ENCODE assay signal across 2 cellular contexts in genomic region chr2:128376241-128377041, GRCh38.
A peak's percentile ranks its signal among the peaks of the same experiment; 100 is the strongest.
TF ChIP-seq lines count a peak whose summit lies in the region.

No MANE protein-coding gene starts in this region.

TF ChIP-seq in WTC11, 78 proteins besides CTCF, POLR2A, EP300 and RAD21 (continued from another document):
- TF ChIP-seq, protein P1, sequence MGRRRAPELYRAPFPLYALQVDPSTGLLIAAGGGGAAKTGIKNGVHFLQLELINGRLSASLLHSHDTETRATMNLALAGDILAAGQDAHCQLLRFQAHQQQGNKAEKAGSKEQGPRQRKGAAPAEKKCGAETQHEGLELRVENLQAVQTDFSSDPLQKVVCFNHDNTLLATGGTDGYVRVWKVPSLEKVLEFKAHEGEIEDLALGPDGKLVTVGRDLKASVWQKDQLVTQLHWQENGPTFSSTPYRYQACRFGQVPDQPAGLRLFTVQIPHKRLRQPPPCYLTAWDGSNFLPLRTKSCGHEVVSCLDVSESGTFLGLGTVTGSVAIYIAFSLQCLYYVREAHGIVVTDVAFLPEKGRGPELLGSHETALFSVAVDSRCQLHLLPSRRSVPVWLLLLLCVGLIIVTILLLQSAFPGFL (CRISPR knock-in tag; IDR thresholded peaks at IDR 0.05; ENCODE audit: borderline replicate concordance) = no peak
- TF ChIP-seq TEAD4 (CRISPR knock-in tag; IDR thresholded peaks at IDR 0.05) (no peak), E2F4 (CRISPR knock-in tag; IDR thresholded peaks at IDR 0.05; ENCODE audit: borderline replicate concordance, low read depth) (no peak), ETV6 (CRISPR knock-in tag; IDR thresholded peaks at IDR 0.05) (no peak), FOXJ3 (CRISPR knock-in tag; IDR thresholded peaks at IDR 0.05; ENCODE audit: borderline replicate concordance) (no peak), ATF1 (CRISPR knock-in tag; IDR thresholded peaks at IDR 0.05) (no peak), GTF2I (CRISPR knock-in tag; conservative IDR thresholded peaks at IDR 0.05) (no peak), E2F5 (CRISPR knock-in tag; IDR thresholded peaks at IDR 0.05) (no peak)
- TF ChIP-seq, protein P2, sequence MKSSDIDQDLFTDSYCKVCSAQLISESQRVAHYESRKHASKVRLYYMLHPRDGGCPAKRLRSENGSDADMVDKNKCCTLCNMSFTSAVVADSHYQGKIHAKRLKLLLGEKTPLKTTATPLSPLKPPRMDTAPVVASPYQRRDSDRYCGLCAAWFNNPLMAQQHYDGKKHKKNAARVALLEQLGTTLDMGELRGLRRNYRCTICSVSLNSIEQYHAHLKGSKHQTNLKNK (CRISPR knock-in tag; IDR thresholded peaks at IDR 0.05) = no peak

TF ChIP-seq in HepG2, 621 proteins besides CTCF, POLR2A, EP300 and RAD21 (continued from another document):
- no peak for TF ChIP-seq ZNF407 (CRISPR knock-in tag; IDR thresholded peaks at IDR 0.05; ENCODE audit: not compliant biosample characterization)
- no peak for TF ChIP-seq ZC3H4 (CRISPR knock-in tag; IDR thresholded peaks at IDR 0.05; ENCODE audit: borderline replicate concordance)
- TF ChIP-seq ELF4 (CRISPR knock-in tag; IDR thresholded peaks at IDR 0.05; ENCODE audit: borderline replicate concordance) = no peak
- TF ChIP-seq BRF2 (CRISPR knock-in tag; IDR thresholded peaks at IDR 0.05) = no peak
- TF ChIP-seq ZNF280B (CRISPR knock-in tag; IDR thresholded peaks at IDR 0.05; ENCODE audit: borderline replicate concordance) = no peak
- TF ChIP-seq ZNF12 (CRISPR knock-in tag; IDR thresholded peaks at IDR 0.05) = peak; percentile 72
- TF ChIP-seq NFE2L2 (IDR thresholded peaks at IDR 0.05; ENCODE audit: low read length) = peak; percentile 35; the same call in 1 of the 2 replicates
- no peak for TF ChIP-seq MBNL3 (CRISPR knock-in tag; conservative IDR thresholded peaks at IDR 0.05)
- no peak for TF ChIP-seq ZNF264 (CRISPR knock-in tag; IDR thresholded peaks at IDR 0.05)
- no peak for TF ChIP-seq NFE2 (CRISPR knock-in tag; IDR thresholded peaks at IDR 0.05)
- TF ChIP-seq FOSL2 (CRISPR knock-in tag; IDR thresholded peaks at IDR 0.05) = peak; percentile 47
- no peak for TF ChIP-seq ZNF883 (CRISPR knock-in tag; IDR thresholded peaks at IDR 0.05; ENCODE audit: not compliant biosample characterization)
- TF ChIP-seq THAP9 (CRISPR knock-in tag; IDR thresholded peaks at IDR 0.05; ENCODE audit: borderline replicate concordance) = no peak
